Comparison of ENCODE assay signal across 19 cellular contexts in genomic region chr4:125547842-125548241, GRCh38.
DNase-seq lines count a peak whose midpoint lies in the region; ATAC-seq, FAIRE-seq and TF ChIP-seq lines count a peak whose summit lies in the region.
"Had no signal": no experiment of that assay in that cellular context is flagged by ENCODE, and none has a peak within 500 bp of the region (broad histone marks: within the 10 kb centered on the region; RNA-seq: fewer than 3 reads in every experiment).

No MANE protein-coding gene starts in this region.

- BruUV-seq in endothelial cell of umbilical vein (replicated peaks; lab: Mats Ljungman, UMichigan): no TSS peak

- dilution Hi-C loops in endothelial cell of umbilical vein (cut with MboI; ENCODE audit: extremely low pct_ligation_motif_present, low sequenced_read_pairs): no loop called here

- no peaks in the 10 kb centered on the region for H4K20me1 ChIP-seq in endothelial cell of umbilical vein (replicated peaks; ENCODE audit: control insufficient read depth, extremely low read depth, insufficient read depth, low read length)
- H4K20me1 ChIP-seq: BLaER1 treated with 17β-estradiol and CSF1 and Interleukin-3, amounts not matched to agents 10 nM and 100 nM had no signal

- ATAC-seq in natural killer cell: peak in 2 of 3 donors; percentile 47 to 50
- no peak for ATAC-seq in natural killer cell treated with Interleukin-12 subunit alpha and Interleukin-12 subunit beta and Interleukin-15 and Interleukin-18, amount 100 ng/mL, for 72 hours
- no peak for ATAC-seq in GM21619 (IDR thresholded peaks at IDR 0.05; ENCODE audit: unreplicated experiment)
- ATAC-seq: K562 had no signal

- no peaks in the 10 kb centered on the region for H3K9me1 ChIP-seq in endothelial cell of umbilical vein (replicated peaks; ENCODE audit: control insufficient read depth, extremely low read depth, insufficient read depth, low read length)

- WGBS in esophagus muscularis mucosa: 78% methylated on average over 4 of the region's 4 CpGs

- FAIRE-seq in endothelial cell of umbilical vein (lab: Jason Lieb, UNC): peak; percentile 44
- FAIRE-seq: GM18507, K562 had no signal

- POLR2A ChIA-PET in endothelial cell of umbilical vein (lab: Charles Lee): no interaction called here

- no peak overlapping the region for H3K27ac Mint-ChIP-seq in natural killer cell
- no peak overlapping the region for H3K27ac Mint-ChIP-seq in natural killer cell treated with Interleukin-12 subunit alpha and Interleukin-12 subunit beta and Interleukin-15 and Interleukin-18, amount 100 ng/mL, for 72 hours
- H3K27ac Mint-ChIP-seq: H9 had no signal

- TF ChIP-seq EP300 in esophagus muscularis mucosa (IDR thresholded peaks at IDR 0.05): no peak

- no peak overlapping the region for H3K4me2 ChIP-seq in endothelial cell of umbilical vein (ENCODE audit: insufficient read depth, low read length)
- H3K4me2 ChIP-seq: BLaER1 treated with 17β-estradiol and CSF1 and Interleukin-3, amounts not matched to agents 10 nM and 100 nM had no signal

- no peaks in the 10 kb centered on the region for H3K36me3 Mint-ChIP-seq in natural killer cell
- H3K36me3 Mint-ChIP-seq in natural killer cell treated with Interleukin-12 subunit alpha and Interleukin-12 subunit beta and Interleukin-15 and Interleukin-18, amount 100 ng/mL, for 72 hours: no peaks in the 10 kb centered on the region

- TF ChIP-seq CTCF in natural killer cell (IDR thresholded peaks at IDR 0.05): no peak
- no peak for TF ChIP-seq CTCF in endothelial cell of umbilical vein (IDR thresholded peaks at IDR 0.05; ENCODE audit: extremely low read depth in 1 of 2, insufficient read depth in 1 of 2, low read depth in 1 of 2, low read length in 2 of 2)
- no peak for TF ChIP-seq CTCF in esophagus muscularis mucosa (IDR thresholded peaks at IDR 0.05)

- no peaks in the 10 kb centered on the region for H3K79me2 ChIP-seq in endothelial cell of umbilical vein (ENCODE audit: control insufficient read depth, insufficient read depth, low read length)

- no peaks in the 10 kb centered on the region for H3K27me3 Mint-ChIP-seq in natural killer cell (ENCODE audit: low read depth in 2 of 2)
- no peaks in the 10 kb centered on the region for H3K27me3 Mint-ChIP-seq in natural killer cell treated with Interleukin-12 subunit alpha and Interleukin-12 subunit beta and Interleukin-15 and Interleukin-18, amount 100 ng/mL, for 72 hours

- H3K4me1 Mint-ChIP-seq in natural killer cell: no peaks in the 10 kb centered on the region
- no peaks in the 10 kb centered on the region for H3K4me1 Mint-ChIP-seq in natural killer cell treated with Interleukin-12 subunit alpha and Interleukin-12 subunit beta and Interleukin-15 and Interleukin-18, amount 100 ng/mL, for 72 hours (ENCODE audit: low read depth in 2 of 2)

- H3K9me3 ChIP-seq in endothelial cell of umbilical vein (replicated peaks; ENCODE audit: control insufficient read depth, insufficient read depth, low read length) (no peaks in the 10 kb centered on the region), esophagus muscularis mucosa (no peaks in the 10 kb centered on the region)

- DNase-seq in natural killer cell (no peak), endothelial cell of umbilical vein (ENCODE audit: low read depth, low spot score) (peak; percentile 31), iris pigment epithelial cell (ENCODE audit: low read depth) (peak; percentile 65), esophagus muscularis mucosa (ENCODE audit: extremely low spot score) (no peak), activated T-cell treated with anti-CD3 and anti-CD28 coated beads for 4 hours (no peak), SHP77 (lab: John Stamatoyannopoulos, UW) (no peak)
- no peak for DNase-seq in natural killer cell treated with Interleukin-12 subunit alpha and Interleukin-12 subunit beta and Interleukin-15 and Interleukin-18, amount 100 ng/mL, for 72 hours (ENCODE audit: low spot score)
- DNase-seq: DMS 273 treated with DMSO at 0.1 percent for 48 hours, EL, H9, NCI-H1436, NCI-H2029 treated with DMSO at 0.1 percent for 48 hours, NCI-H510A treated with DMSO at 0.1 percent for 48 hours had no signal

- H3K4me1 ChIP-seq in endothelial cell of umbilical vein (ENCODE audit: control insufficient read depth, extremely low read depth, insufficient read depth, low read length): no peaks in the 10 kb centered on the region
- no peaks in the 10 kb centered on the region for H3K4me1 ChIP-seq in esophagus muscularis mucosa
- H3K4me1 ChIP-seq: BLaER1 treated with 17β-estradiol and CSF1 and Interleukin-3, amounts not matched to agents 10 nM and 100 nM had no signal

- H3K27ac ChIP-seq in endothelial cell of umbilical vein (ENCODE audit: insufficient read depth, low read depth, low read length): no peak overlapping the region
- no peak overlapping the region for H3K27ac ChIP-seq in esophagus muscularis mucosa (replicated peaks in 1 of 4)
- H3K27ac ChIP-seq: 22Rv1; BLaER1 treated with 17β-estradiol and CSF1 and Interleukin-3, amounts not matched to agents 10 nM and 100 nM; HL-60 had no signal

- CTCF ChIA-PET in endothelial cell of umbilical vein (lab: Charles Lee): no interaction called here

- H3K36me3 ChIP-seq in endothelial cell of umbilical vein (ENCODE audit: control insufficient read depth in 2 of 2, extremely low read depth in 1 of 2, insufficient read depth in 2 of 2, low read length in 2 of 2) (no peaks in the 10 kb centered on the region), esophagus muscularis mucosa (no peaks in the 10 kb centered on the region)
- H3K36me3 ChIP-seq: BLaER1 treated with 17β-estradiol and CSF1 and Interleukin-3, amounts not matched to agents 10 nM and 100 nM had no signal

- H3K27me3 ChIP-seq in endothelial cell of umbilical vein (ENCODE audit: control insufficient read depth in 2 of 2, insufficient read depth in 2 of 2, low read length in 2 of 2): no peaks in the 10 kb centered on the region
- H3K27me3 ChIP-seq in esophagus muscularis mucosa: no peaks in the 10 kb centered on the region
- H3K27me3 ChIP-seq: BLaER1 treated with 17β-estradiol and CSF1 and Interleukin-3, amounts not matched to agents 10 nM and 100 nM had no signal

- H2AFZ ChIP-seq in endothelial cell of umbilical vein (ENCODE audit: low read depth, low read length): no peak overlapping the region

- intact Hi-C loops in natural killer cell (cut with micrococcal nuclease): no loop called here
- intact Hi-C loops in endothelial cell of umbilical vein (cut with micrococcal nuclease): no loop called here
- intact Hi-C loops in esophagus muscularis mucosa (cut with DNase I): no loop called here

- H3K4me3 ChIP-seq in endothelial cell of umbilical vein (replicated peaks in 1 of 3; ENCODE audit: insufficient read depth in 1 of 3, low read depth in 1 of 3, low read length in 3 of 3) (no peak overlapping the region), esophagus muscularis mucosa (no peak overlapping the region)
- H3K4me3 ChIP-seq: BLaER1 treated with 17β-estradiol and CSF1 and Interleukin-3, amounts not matched to agents 10 nM and 100 nM; K562 had no signal

- H3K9me3 Mint-ChIP-seq in natural killer cell: no peaks in the 10 kb centered on the region
- H3K9me3 Mint-ChIP-seq in natural killer cell treated with Interleukin-12 subunit alpha and Interleukin-12 subunit beta and Interleukin-15 and Interleukin-18, amount 100 ng/mL, for 72 hours: no peaks in the 10 kb centered on the region

- H3K4me3 Mint-ChIP-seq in natural killer cell: no peak overlapping the region
- H3K4me3 Mint-ChIP-seq in natural killer cell treated with Interleukin-12 subunit alpha and Interleukin-12 subunit beta and Interleukin-15 and Interleukin-18, amount 100 ng/mL, for 72 hours: no peak overlapping the region
- H3K4me3 Mint-ChIP-seq: H9 had no signal

- no peak for TF ChIP-seq POLR2A in endothelial cell of umbilical vein (IDR thresholded peaks at IDR 0.05; ENCODE audit: low read depth, low read length)
- TF ChIP-seq POLR2A in esophagus muscularis mucosa (IDR thresholded peaks at IDR 0.05; ENCODE audit: low read depth): no peak

- H3K9ac ChIP-seq in endothelial cell of umbilical vein (replicated peaks; ENCODE audit: extremely low read depth, insufficient read depth, low read length): no peak overlapping the region
- H3K9ac ChIP-seq: BLaER1 treated with 17β-estradiol and CSF1 and Interleukin-3, amounts not matched to agents 10 nM and 100 nM had no signal

TF ChIP-seq in endothelial cell of umbilical vein, 7 proteins besides CTCF, POLR2A, EP300 and RAD21:
- TF ChIP-seq JUN (IDR thresholded peaks at IDR 0.05; ENCODE audit: borderline replicate concordance, insufficient read depth, insufficient read length, low read depth) (no peak), EZH2 (IDR thresholded peaks at IDR 0.05; ENCODE audit: borderline replicate concordance, low read depth, low read length, severe bottlenecking) (no peak), MAX (IDR thresholded peaks at IDR 0.05; ENCODE audit: insufficient read depth, insufficient read length) (no peak), POLR2AphosphoS5 (IDR thresholded peaks at IDR 0.05; ENCODE audit: insufficient read depth, low read depth, low read length) (no peak), FOS (IDR thresholded peaks at IDR 0.05; ENCODE audit: borderline replicate concordance, insufficient read depth, low read length) (no peak), GATA2 (IDR thresholded peaks at IDR 0.05; ENCODE audit: insufficient read depth, insufficient read length, low read depth, low read length) (no peak), MYC (IDR thresholded peaks at IDR 0.05; ENCODE audit: low read depth, low read length) (no peak)

Comparison
In these comparisons a context has a peak if more than half of its experiments do, and no peak if none do; other contexts are left out.
1. ATAC-seq: peak in natural killer cell (2 of 3); none in natural killer cell treated with Interleukin-12 subunit alpha and Interleukin-12 subunit beta and Interleukin-15 and Interleukin-18, amount 100 ng/mL, for 72 hours (0 of 2) and GM21619 (single experiment).
2. DNase-seq: peak in endothelial cell of umbilical vein (single experiment) and iris pigment epithelial cell (single experiment); none in natural killer cell (single experiment), natural killer cell treated with Interleukin-12 subunit alpha and Interleukin-12 subunit beta and Interleukin-15 and Interleukin-18, amount 100 ng/mL, for 72 hours (single experiment), esophagus muscularis mucosa (single experiment), activated T-cell treated with anti-CD3 and anti-CD28 coated beads for 4 hours (single experiment) and SHP77 (0 of 2).